1 cellular context compared by ENCODE assay signal in genomic region chr7:2792856-2793487, GRCh38.
TF ChIP-seq lines count a peak whose summit lies in the region.

No MANE protein-coding gene starts in this region.

TF ChIP-seq in H1, 55 proteins besides CTCF, POLR2A, EP300 and RAD21 (continued from another document):
- no peak for TF ChIP-seq SP1 (IDR thresholded peaks at IDR 0.05; ENCODE audit: low read depth, low read length)
- TF ChIP-seq CEBPB (IDR thresholded peaks at IDR 0.05; ENCODE audit: low read depth, low read length): no peak
- no peak for TF ChIP-seq BACH1 (IDR thresholded peaks at IDR 0.05; ENCODE audit: low read length)
